In genomic region chr15:67622110-67622509, GRCh38 we compare ENCODE assay signal across 29 cellular contexts.
"Had no signal": no experiment of that assay in that cellular context is flagged by ENCODE, and none has a peak within 500 bp of the region (broad histone marks: within the 10 kb centered on the region; RNA-seq: fewer than 3 reads in every experiment).

No MANE protein-coding gene starts in this region.

- H3K4me3 ChIP-seq: stomach, suprapubic skin, testis, thoracic aorta, thyroid gland, tibial artery, tibial nerve, transverse colon, upper lobe of left lung, upper lobe of right lung, uterus, vagina had no signal

- H3K9me3 Mint-ChIP-seq: stimulated activated effector memory CD8-positive, alpha-beta T cell treated with anti-CD3 and anti-CD28 coated beads, Interleukin-12 subunit alpha, Interleukin-12 subunit beta, amount 100 ng/mL, for 72 hours; stimulated activated memory B cell treated with anti-CD40 and anti-IgM and Interleukin-4, amounts not matched to agents 10 μg/mL and 1 μg/mL and 100 μg/mL, for 72 hours; stimulated activated naive B cell treated with anti-CD40 and anti-IgM and Interleukin-4, amounts not matched to agents 10 μg/mL and 1 μg/mL and 100 μg/mL, for 72 hours; stimulated activated naive CD8-positive, alpha-beta T cell treated with anti-CD3 and anti-CD28 coated beads, Interleukin-15, amount 100 ng/mL, for 72 hours; stimulated activated naive CD8-positive, alpha-beta T cell treated with anti-CD3 and anti-CD28 coated beads, Interleukin-15, Interleukin-2, amounts not matched to agents 100 ng/mL and 50 ng/mL, for 24 hours; type B pancreatic cell had no signal

- H3K4me1 Mint-ChIP-seq: stimulated activated effector memory CD8-positive, alpha-beta T cell treated with anti-CD3 and anti-CD28 coated beads, Interleukin-12 subunit alpha, Interleukin-12 subunit beta, amount 100 ng/mL, for 72 hours; stimulated activated memory B cell treated with anti-CD40 and anti-IgM and Interleukin-4, amounts not matched to agents 10 μg/mL and 1 μg/mL and 100 μg/mL, for 72 hours; stimulated activated naive B cell treated with anti-CD40 and anti-IgM and Interleukin-4, amounts not matched to agents 10 μg/mL and 1 μg/mL and 100 μg/mL, for 72 hours; stimulated activated naive CD8-positive, alpha-beta T cell treated with anti-CD3 and anti-CD28 coated beads, Interleukin-15, amount 100 ng/mL, for 72 hours had no signal

- H3K27ac ChIP-seq: stomach, suprapubic skin, testis, thoracic aorta, thyroid gland, tibial artery, tibial nerve, transverse colon, upper lobe of left lung, upper lobe of right lung, uterus, vagina had no signal

- H3K4me3 Mint-ChIP-seq: stimulated activated effector memory CD8-positive, alpha-beta T cell treated with anti-CD3 and anti-CD28 coated beads, Interleukin-12 subunit alpha, Interleukin-12 subunit beta, amount 100 ng/mL, for 72 hours; stimulated activated memory B cell treated with anti-CD40 and anti-IgM and Interleukin-4, amounts not matched to agents 10 μg/mL and 1 μg/mL and 100 μg/mL, for 72 hours; stimulated activated naive B cell treated with anti-CD40 and anti-IgM and Interleukin-4, amounts not matched to agents 10 μg/mL and 1 μg/mL and 100 μg/mL, for 72 hours; stimulated activated naive CD8-positive, alpha-beta T cell treated with anti-CD3 and anti-CD28 coated beads, Interleukin-15, amount 100 ng/mL, for 72 hours; stimulated activated naive CD8-positive, alpha-beta T cell treated with anti-CD3 and anti-CD28 coated beads, Interleukin-15, Interleukin-2, amounts not matched to agents 100 ng/mL and 50 ng/mL, for 24 hours; type B pancreatic cell had no signal

- H3K27me3 Mint-ChIP-seq: stimulated activated memory B cell treated with anti-CD40 and anti-IgM and Interleukin-4, amounts not matched to agents 10 μg/mL and 1 μg/mL and 100 μg/mL, for 72 hours; stimulated activated naive B cell treated with anti-CD40 and anti-IgM and Interleukin-4, amounts not matched to agents 10 μg/mL and 1 μg/mL and 100 μg/mL, for 72 hours; stimulated activated naive CD8-positive, alpha-beta T cell treated with anti-CD3 and anti-CD28 coated beads, Interleukin-15, amount 100 ng/mL, for 72 hours; stimulated activated naive CD8-positive, alpha-beta T cell treated with anti-CD3 and anti-CD28 coated beads, Interleukin-15, Interleukin-2, amounts not matched to agents 100 ng/mL and 50 ng/mL, for 24 hours; type B pancreatic cell had no signal

- H3K27ac Mint-ChIP-seq: stimulated activated effector memory CD8-positive, alpha-beta T cell treated with anti-CD3 and anti-CD28 coated beads, Interleukin-12 subunit alpha, Interleukin-12 subunit beta, amount 100 ng/mL, for 72 hours; stimulated activated memory B cell treated with anti-CD40 and anti-IgM and Interleukin-4, amounts not matched to agents 10 μg/mL and 1 μg/mL and 100 μg/mL, for 72 hours; stimulated activated naive B cell treated with anti-CD40 and anti-IgM and Interleukin-4, amounts not matched to agents 10 μg/mL and 1 μg/mL and 100 μg/mL, for 72 hours; stimulated activated naive CD8-positive, alpha-beta T cell treated with anti-CD3 and anti-CD28 coated beads, Interleukin-15, amount 100 ng/mL, for 72 hours; stimulated activated naive CD8-positive, alpha-beta T cell treated with anti-CD3 and anti-CD28 coated beads, Interleukin-15, Interleukin-2, amounts not matched to agents 100 ng/mL and 50 ng/mL, for 24 hours; type B pancreatic cell had no signal

- DNase-seq: stimulated activated CD4-positive, alpha-beta T cell treated with anti-CD3 and anti-CD28 coated beads, Interleukin-2, amount 100 ng/mL, for 48 hours; stimulated activated CD4-positive, alpha-beta T cell treated with anti-CD3 and anti-CD28 coated beads, Interleukin-4, amount 100 ng/mL, for 1 hour; stimulated activated CD4-positive, alpha-beta T cell treated with anti-CD3 and anti-CD28 coated beads, Interleukin-4, amount 100 ng/mL, for 24 hours; stimulated activated CD4-positive, alpha-beta T cell treated with anti-CD3 and anti-CD28 coated beads, Interleukin-4, amount 100 ng/mL, for 4 hours; stimulated activated CD8-positive, alpha-beta memory T cell treated with anti-CD3 and anti-CD28 coated beads, Interleukin-4, amount 100 ng/mL, for 48 hours; stimulated activated naive B cell treated with anti-CD40 and anti-IgM and Interleukin-4, amounts not matched to agents 10 μg/mL and 1 μg/mL and 100 μg/mL, for 72 hours; stimulated activated naive CD4-positive, alpha-beta T cell; stimulated activated naive CD4-positive, alpha-beta T cell treated with Interleukin-2 at 50 U/mL for 16 hours; stimulated activated naive CD8-positive, alpha-beta T cell treated with anti-CD3 and anti-CD28 coated beads, Interleukin-15, amount 100 ng/mL, for 72 hours; stimulated activated naive CD8-positive, alpha-beta T cell treated with anti-CD3 and anti-CD28 coated beads, Interleukin-15, Interleukin-2, amounts not matched to agents 100 U/mL and 50 U/mL, for 24 hours; stomach; substantia nigra; testis; thyroid gland; tibial artery; transverse colon; trophoblast cell; upper lobe of left lung; upper lobe of right lung; uterus had no signal

- H3K4me1 ChIP-seq: stomach, suprapubic skin, testis, thyroid gland, tibial artery, tibial nerve, transverse colon, upper lobe of left lung, upper lobe of right lung, uterus, vagina had no signal

- H3K9me3 ChIP-seq: stomach, suprapubic skin, testis, thoracic aorta, thyroid gland, tibial artery, tibial nerve, transverse colon, upper lobe of left lung, upper lobe of right lung, uterus, vagina had no signal

- H3K27me3 ChIP-seq: stomach, suprapubic skin, testis, thyroid gland, tibial artery, tibial nerve, transverse colon, upper lobe of left lung, upper lobe of right lung, uterus, vagina had no signal

- FAIRE-seq: urothelium cell line had no signal

- ATAC-seq: stimulated activated effector memory CD8-positive, alpha-beta T cell treated with anti-CD3 and anti-CD28 coated beads, Interleukin-12 subunit alpha, Interleukin-12 subunit beta, amount 100 ng/mL, for 72 hours; stimulated activated memory B cell treated with anti-CD40 and anti-IgM and Interleukin-4, amounts not matched to agents 10 μg/mL and 1 μg/mL and 100 μg/mL, for 72 hours; stimulated activated naive B cell treated with anti-CD40 and anti-IgM and Interleukin-4, amounts not matched to agents 10 μg/mL and 1 μg/mL and 100 μg/mL, for 72 hours; stimulated activated naive CD8-positive, alpha-beta T cell treated with anti-CD3 and anti-CD28 coated beads, Interleukin-15, amount 100 ng/mL, for 72 hours; stimulated activated naive CD8-positive, alpha-beta T cell treated with anti-CD3 and anti-CD28 coated beads, Interleukin-15, Interleukin-2, amounts not matched to agents 100 U/mL and 50 U/mL, for 24 hours; upper lobe of right lung had no signal

- H3K36me3 ChIP-seq: thoracic aorta, thyroid gland, transverse colon, uterus, vagina had no signal
